In the genomic region with DNA sequence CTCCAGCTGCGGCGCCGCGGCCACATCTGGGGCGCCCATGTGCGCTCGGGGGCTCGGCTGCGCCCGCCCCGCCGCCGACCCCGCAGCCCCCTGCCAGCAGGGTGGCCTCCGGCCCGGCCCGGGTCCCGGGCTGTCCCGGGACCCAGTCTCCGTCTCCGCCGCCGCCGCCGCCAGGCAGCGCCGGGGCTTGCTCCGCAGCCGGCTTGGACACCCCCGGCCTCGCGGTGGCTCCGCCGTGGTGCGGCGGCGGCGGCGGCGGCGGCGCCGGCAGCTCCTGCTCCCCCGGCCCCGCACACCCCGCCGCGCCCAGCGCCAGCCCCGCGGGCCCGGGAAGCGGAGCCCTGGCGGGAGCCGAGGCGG, we compare ENCODE assay signal across 8 cellular contexts. TPM values are rescaled to one million over a fixed set of nuclear protein-coding genes. Genes with fewer than 3 reads are reported as not detected.
DNase-seq lines count a peak whose midpoint lies in the region; ATAC-seq and TF ChIP-seq lines count a peak whose summit lies in the region.

No MANE protein-coding gene starts in this region.

- peaks cover 18% of the 10 kb centered on the region for H3K4me1 ChIP-seq in skeletal muscle satellite cell (ENCODE audit: control insufficient read depth, insufficient read depth, low read length)

- intact Hi-C loops in posterior vena cava (cut with DNase I), result no loop called here

- CTCF ChIA-PET in HEK293T (lab: Yijun Ruan, JAX), result no interaction called here

- H3K4me2 ChIP-seq in skeletal muscle satellite cell (ENCODE audit: low read length), result peak overlapping the region; percentile 98

- H3K9me3 ChIP-seq in skeletal muscle satellite cell (replicated peaks; ENCODE audit: low read length), result no peaks in the 10 kb centered on the region

- ATAC-seq in GM19372 (IDR thresholded peaks at IDR 0.05; ENCODE audit: low read depth, unreplicated experiment) (peak; percentile 42), HG03064 (IDR thresholded peaks at IDR 0.05; ENCODE audit: low read depth, unreplicated experiment) (peak; percentile 36)

- no peaks in the 10 kb centered on the region for H3K36me3 ChIP-seq in skeletal muscle satellite cell (ENCODE audit: insufficient read depth, low read length)

- DNase-seq in cardiac fibroblast (ENCODE audit: low read depth in 2 of 2) (no peak), posterior vena cava (ENCODE audit: low spot score) (no peak), GM19240 (ENCODE audit: insufficient read length, low spot score) (no peak), kidney glomerular epithelial cell (lab: John Stamatoyannopoulos, UW) (no peak), HEK293T (ENCODE audit: extremely low spot score) (no peak)

- H3K9ac ChIP-seq in skeletal muscle satellite cell (ENCODE audit: low read depth, low read length), result no peak overlapping the region

- H3K27me3 ChIP-seq in skeletal muscle satellite cell (ENCODE audit: control insufficient read depth, insufficient read depth, low read length), result peaks cover 59% of the 10 kb centered on the region

- POLR2A ChIA-PET in HEK293T (lab: Yijun Ruan, JAX), result no interaction called here

- no peak for TF ChIP-seq CTCF in cardiac fibroblast (IDR thresholded peaks at IDR 0.05; ENCODE audit: low read depth, low read length)

- H3K4me3 ChIP-seq in cardiac fibroblast (replicated peaks in 1 of 2; ENCODE audit: low read depth in 2 of 2, low read length in 2 of 2) (peak overlapping the region; percentile 15 to 37), skeletal muscle satellite cell (ENCODE audit: low read length) (peak overlapping the region; percentile 78)

TF ChIP-seq in HEK293T, 16 proteins besides CTCF, POLR2A, EP300 and RAD21:
- TF ChIP-seq ARNT (IDR thresholded peaks at IDR 0.05) (no peak), TARDBP (IDR thresholded peaks at IDR 0.05) (no peak), SP1 (IDR thresholded peaks at IDR 0.05) (no peak)

RNA-seq across cellular contexts. Expression of gene ISM1, which starts 0.2 kb away (rescaled TPM):
- total RNA-seq in skeletal muscle satellite cell (2012; rRNA removed), result 0.51 and 0.87 TPM in 2 replicates
- total RNA-seq in posterior vena cava, result 10 to 100 TPM; 25.8 to 42.7 TPM
